ENCODE assay signal across 20 cellular contexts in the genomic region with DNA sequence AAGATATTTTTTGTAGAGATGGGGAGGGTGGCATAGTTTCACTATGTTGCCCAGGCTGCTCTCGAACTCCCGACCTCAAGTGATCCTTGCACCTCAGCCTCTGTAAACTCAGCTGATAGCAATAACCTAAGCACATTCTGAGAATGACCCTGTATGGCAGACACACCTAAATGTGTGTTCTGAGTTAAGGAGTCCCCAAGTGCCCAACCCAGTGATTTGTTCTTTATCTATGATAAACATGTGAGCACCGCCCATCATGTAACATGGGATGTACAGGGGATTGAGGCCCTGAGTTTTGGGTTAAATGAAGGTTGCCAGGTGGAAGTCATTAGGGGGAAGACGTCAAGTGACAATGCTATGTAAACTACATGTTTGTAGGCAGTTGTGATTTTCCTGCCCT. TPM values are rescaled to one million over a fixed set of nuclear protein-coding genes. Genes with fewer than 3 reads are reported as not detected.
DNase-seq lines count a peak whose midpoint lies in the region; ATAC-seq, FAIRE-seq and TF ChIP-seq lines count a peak whose summit lies in the region.
"Had no signal": no experiment of that assay in that cellular context is flagged by ENCODE, and none has a peak within 500 bp of the region (broad histone marks: within the 10 kb centered on the region; RNA-seq: fewer than 3 reads in every experiment).

No MANE protein-coding gene starts in this region.

- DNase-seq in left ventricle myocardium inferior (no peak), heart right ventricle (no peak), erythroblast (lab: John Stamatoyannopoulos, UW) (peak; percentile 93 to 98), small intestine (peak; percentile 47), NCI-H2107 treated with DMSO at 0.1 percent for 48 hours (lab: John Stamatoyannopoulos, UW; ENCODE audit: unreplicated experiment) (no peak), pancreas (no peak)
- DNase-seq: AML-193; Caco-2; CD4-positive, alpha-beta T cell; DMS153; DMS79 treated with DMSO at 0.1 percent for 48 hours; GM23248; KBM-7 had no signal

- intact Hi-C loops in left ventricle myocardium inferior (cut with micrococcal nuclease) = no loop called here
- intact Hi-C loops in heart right ventricle (cut with DNase I) = no loop called here
- intact Hi-C loops in pancreas (cut with DNase I) = no loop called here

- peak; percentile 37 for TF ChIP-seq POLR2A in erythroblast (IDR thresholded peaks at IDR 0.05; ENCODE audit: low read length)

- no peak for ATAC-seq in heart right ventricle
- ATAC-seq in GM21515 (IDR thresholded peaks at IDR 0.05; ENCODE audit: unreplicated experiment) = no peak
- ATAC-seq in pancreas = no peak
- ATAC-seq: A549, GM12878 had no signal

- peaks cover 3% of the 10 kb centered on the region for H3K36me3 ChIP-seq in left ventricle myocardium inferior
- peaks cover 0 to 5% (median 0%) of the 10 kb centered on the region in 9 donors for H3K36me3 ChIP-seq in heart right ventricle
- no peaks in the 10 kb centered on the region for H3K36me3 ChIP-seq in small intestine (ENCODE audit: control insufficient read depth in 2 of 2, insufficient read depth in 2 of 2, low read length in 2 of 2)
- H3K36me3 ChIP-seq in pancreas = no peaks in the 10 kb centered on the region
- H3K36me3 ChIP-seq: HAP-1 had no signal

- H3K4me3 ChIP-seq in left ventricle myocardium inferior (no peak overlapping the region), heart right ventricle (no peak overlapping the region), small intestine (ENCODE audit: low read depth in 1 of 2, low read length in 2 of 2) (no peak overlapping the region), pancreas (no peak overlapping the region)
- H3K4me3 ChIP-seq: A549, GM12878, GM23248, HAP-1 had no signal

- H3K9me3 ChIP-seq in left ventricle myocardium inferior (replicated peaks) = no peaks in the 10 kb centered on the region
- H3K9me3 ChIP-seq in heart right ventricle = no peaks in the 10 kb centered on the region
- H3K9me3 ChIP-seq in small intestine (ENCODE audit: control insufficient read depth, low read depth) = no peaks in the 10 kb centered on the region
- no peaks in the 10 kb centered on the region for H3K9me3 ChIP-seq in pancreas
- H3K9me3 ChIP-seq: A549, Caco-2, HAP-1 had no signal

- 86 to 89% methylated on average over 4 of the region's 4 CpGs for WGBS in heart right ventricle, 2 donors
- WGBS in small intestine, 3 donors = 44 to 70% (median 63%) methylated on average over 4 of the region's 4 CpGs
- WGBS in pancreas, 2 donors = 83 to 90% methylated on average over 4 of the region's 4 CpGs

- TF ChIP-seq CTCF in left ventricle myocardium inferior (IDR thresholded peaks at IDR 0.05; ENCODE audit: borderline replicate concordance) = no peak
- no peak for TF ChIP-seq CTCF in heart right ventricle (IDR thresholded peaks at IDR 0.05)
- no peak for TF ChIP-seq CTCF in pancreas (IDR thresholded peaks at IDR 0.05)

- FAIRE-seq in small intestine (lab: Jason Lieb, UNC) (no peak), pancreas (lab: Jason Lieb, UNC) (no peak)
- FAIRE-seq: A549, D721Med, GM12878 had no signal

- no peaks in the 10 kb centered on the region for H3K27me3 ChIP-seq in left ventricle myocardium inferior (ENCODE audit: low read depth)
- H3K27me3 ChIP-seq in heart right ventricle = no peaks in the 10 kb centered on the region
- H3K27me3 ChIP-seq in small intestine (ENCODE audit: control insufficient read depth in 2 of 2, insufficient read depth in 2 of 2, low read length in 2 of 2) = no peaks in the 10 kb centered on the region
- H3K27me3 ChIP-seq in pancreas = no peaks in the 10 kb centered on the region

- H3K27ac ChIP-seq in left ventricle myocardium inferior (replicated peaks) = peak overlapping the region; percentile 28
- H3K27ac ChIP-seq in heart right ventricle = no peak overlapping the region
- H3K27ac ChIP-seq in small intestine (ENCODE audit: low read depth in 1 of 2, low read length in 1 of 2) = no peak overlapping the region
- H3K27ac ChIP-seq in pancreas = no peak overlapping the region
- H3K27ac ChIP-seq: 22Rv1, A549, C4-2B, GM23248 had no signal

- H3K4me1 ChIP-seq in left ventricle myocardium inferior (peaks cover 85% of the 10 kb centered on the region), heart right ventricle (peaks cover 0 to 54% (median 27%) of the 10 kb centered on the region in 9 donors), small intestine (ENCODE audit: control insufficient read depth in 2 of 2, insufficient read depth in 1 of 2, low read depth in 1 of 2, low read length in 1 of 2) (peaks cover 2 to 4% of the 10 kb centered on the region in 2 donors), pancreas (peaks cover 0 to 5% (median 0%) of the 10 kb centered on the region in 3 donors)
- H3K4me1 ChIP-seq: HAP-1 had no signal

RNA-seq across cellular contexts. Expression of gene NCEH1, which starts 5.7 kb away (rescaled TPM):
- 58.6 TPM for total RNA-seq in left ventricle myocardium inferior
- 10 to 100 TPM; 40.8 to 66.4 (median 51.8) TPM for total RNA-seq in heart right ventricle
- 10 to 100 TPM in 1 of 2 donors, 1 to 10 TPM in 1; 8.7 to 12.7 TPM for polyA plus RNA-seq in heart right ventricle
- 1 to 10 TPM; 1.1 to 5.0 (median 1.6) TPM for polyA plus RNA-seq in small intestine
- total RNA-seq in pancreas = 10 to 100 TPM in 2 of 6 donors, 1 to 10 TPM in 4; 4.7 to 26.0 (median 7.3) TPM
- polyA plus RNA-seq in pancreas = 1 to 10 TPM; 2.6 to 3.9 TPM

RNA-seq across cellular contexts. Expression of gene ECT2, which starts 45.4 kb away (rescaled TPM):
- total RNA-seq in left ventricle myocardium inferior (4.8 TPM), heart right ventricle (1 to 10 TPM; 2.9 to 8.0 (median 5.5) TPM), pancreas (1 to 10 TPM in 4 of 6 donors, under 1 TPM in 2; 0.74 to 7.0 (median 2.7) TPM)
- polyA plus RNA-seq in heart right ventricle (1 to 10 TPM; 2.0 to 2.2 TPM), small intestine (10 to 100 TPM in 1 of 3 donors, 1 to 10 TPM in 2; 3.0 to 16.8 (median 3.6) TPM), pancreas (1 to 10 TPM; 1.3 to 2.0 TPM)

Comparison
In these comparisons a context has a peak if more than half of its experiments do, and no peak if none do; other contexts are left out.
1. DNase-seq: peak in erythroblast (2 of 2) and small intestine (single experiment); none in left ventricle myocardium inferior (single experiment), heart right ventricle (0 of 2), NCI-H2107 treated with DMSO at 0.1 percent for 48 hours (single experiment) and pancreas (0 of 6).